8 cellular contexts compared by ENCODE assay signal in genomic region chr22:24555496-24556253, GRCh38. TPM values are rescaled to one million over a fixed set of nuclear protein-coding genes. Genes with fewer than 3 reads are reported as not detected.
A peak's percentile ranks its signal among the peaks of the same experiment; 100 is the strongest.
DNase-seq lines count a peak whose midpoint lies in the region; ATAC-seq and TF ChIP-seq lines count a peak whose summit lies in the region.

SNRPD3 (plus strand) TSS chr22:24555999; CDS start chr22:24557675, 1,676 bp downstream.

- H3K4me1 ChIP-seq in KMS-11 (ENCODE audit: low read depth, poor library complexity, severe bottlenecking): peaks cover 58% of the 10 kb centered on the region
- H3K4me1 ChIP-seq in esophagus squamous epithelium: peaks cover 21 to 71% (median 31%) of the 10 kb centered on the region in 3 donors

- H3K4me3 ChIP-seq in KMS-11 (IDR thresholded peaks at IDR 0.05; ENCODE audit: insufficient read depth, low read depth, low read length) (no peak within 1 kb of the TSS), esophagus squamous epithelium (peak within 1 kb of the TSS; percentile 81 to 95 (median 88))

- peak; percentile 65 for DNase-seq in DMS79 treated with DMSO at 0.1 percent for 48 hours (lab: John Stamatoyannopoulos, UW)
- DNase-seq in RKO (ENCODE audit: low spot score): peak; percentile 95
- DNase-seq in activated T-helper 1 cell treated with Interleukin-2 at 50 U/mL for 16 hours (ENCODE audit: low read depth): peak; percentile 84
- DNase-seq in esophagus squamous epithelium (lab: John Stamatoyannopoulos, UW): peak; percentile 47
- DNase-seq in myocyte (ENCODE audit: low read depth): peak; percentile 96
- DNase-seq in stimulated activated CD8-positive, alpha-beta memory T cell treated with anti-CD3 and anti-CD28 coated beads, Interleukin-7, amount 100 ng/mL, for 4 hours (ENCODE audit: low read depth in 2 of 2): peak; percentile 86 to 87

- TF ChIP-seq POLR2A in esophagus squamous epithelium (IDR thresholded peaks at IDR 0.05): peak in 2 of 4 donors; percentile 12 to 47

- H3K79me2 ChIP-seq in KMS-11 (ENCODE audit: insufficient read depth, low read depth): peaks cover 84% of the 10 kb centered on the region

- H3K9ac ChIP-seq in KMS-11: peak within 1 kb of the TSS; percentile 92

- H3K9me3 ChIP-seq in esophagus squamous epithelium: no peaks in the 10 kb centered on the region

- peak; percentile 41 for ATAC-seq in GM21737 (IDR thresholded peaks at IDR 0.05; ENCODE audit: unreplicated experiment)

- H3K4me2 ChIP-seq in KMS-11: peak within 1 kb of the TSS; percentile 100

- H3K27ac ChIP-seq in KMS-11 (peak within 1 kb of the TSS; percentile 86), esophagus squamous epithelium (peak within 1 kb of the TSS; percentile 96 to 100 (median 98))

- TF ChIP-seq CTCF in KMS-11 (conservative IDR thresholded peaks at IDR 0.05; ENCODE audit: low read depth, low read length) (peak; percentile 31; the same call in 1 of the 2 replicates), esophagus squamous epithelium (IDR thresholded peaks at IDR 0.05) (peak in 5 of 6 experiments; percentile 21 to 52 (median 42))

- peak within 1 kb of the TSS; percentile 89 for H2AFZ ChIP-seq in KMS-11 (ENCODE audit: low read depth)

- no peaks in the 10 kb centered on the region for H4K20me1 ChIP-seq in KMS-11 (ENCODE audit: insufficient read depth)

- H3K36me3 ChIP-seq in KMS-11 (ENCODE audit: insufficient read depth) (0 out of 2 replicates have a peak, but pooled peaks cover 8% of the 10 kb centered on the region), esophagus squamous epithelium (peaks cover 0 to 46% (median 0%) of the 10 kb centered on the region in 3 donors)

- H3K27me3 ChIP-seq in KMS-11 (ENCODE audit: insufficient read depth, low read depth) (no peaks in the 10 kb centered on the region), esophagus squamous epithelium (no peaks in the 10 kb centered on the region)

- intact Hi-C loops in esophagus squamous epithelium (cut with DNase I): no loop called here

- 0 to 1% methylated on average over 18 to 27 of the region's 46 CpGs for WGBS in esophagus squamous epithelium, 2 donors

RNA-seq across cellular contexts. Expression of gene SNRPD3, which starts in this region (rescaled TPM):
- total RNA-seq in esophagus squamous epithelium: 100 to 1,000 TPM; 107 to 176 (median 152) TPM
- 169 and 202 TPM in 2 replicates for total RNA-seq in myocyte
- 156 TPM for polyA plus RNA-seq in myocyte (2012)
